ENCODE assay signal across 8 cellular contexts in the genomic region with DNA sequence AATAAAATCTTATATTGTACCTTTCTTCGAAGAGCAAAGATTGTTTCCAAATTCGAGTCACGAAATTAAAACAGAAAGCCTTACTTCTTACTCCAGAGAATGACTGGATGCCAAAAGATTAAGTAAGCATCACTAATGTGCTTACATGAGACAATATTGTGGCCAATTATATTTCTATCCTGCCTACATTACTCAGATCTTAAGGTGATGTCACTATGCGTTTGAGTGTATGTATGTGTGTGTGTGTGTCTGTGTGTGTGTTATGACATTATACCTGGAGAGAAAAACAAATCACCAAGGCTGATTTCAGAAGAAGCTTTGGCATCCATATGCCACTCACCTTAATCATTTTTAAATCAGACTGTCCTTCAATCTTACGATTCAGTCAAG.
DNase-seq lines count a peak whose midpoint lies in the region; ATAC-seq and TF ChIP-seq lines count a peak whose summit lies in the region.

No MANE protein-coding gene starts in this region.

- H3K36me3 Mint-ChIP-seq in MCF 10A (ENCODE audit: insufficient read depth, unreplicated experiment), result no peaks in the 10 kb centered on the region
- H3K36me3 Mint-ChIP-seq in activated naive CD8-positive, alpha-beta T cell treated with anti-CD3 and anti-CD28 coated beads, Interleukin-2, amount 10 ng/mL, durations not matched to agents 7 days and 5 days, result peaks cover 2% of the 10 kb centered on the region

- no peak overlapping the region for H3K9ac ChIP-seq in skeletal muscle satellite cell (ENCODE audit: low read depth, low read length)

- no TSS peak for BruUV-seq in MCF 10A (replicated peaks; lab: Mats Ljungman, UMichigan)

- H3K9me3 Mint-ChIP-seq in MCF 10A (ENCODE audit: unreplicated experiment), result no peaks in the 10 kb centered on the region
- peaks cover 2% of the 10 kb centered on the region for H3K9me3 Mint-ChIP-seq in activated naive CD8-positive, alpha-beta T cell treated with anti-CD3 and anti-CD28 coated beads, Interleukin-2, amount 10 ng/mL, durations not matched to agents 7 days and 5 days

- H3K4me1 Mint-ChIP-seq in MCF 10A (ENCODE audit: insufficient read depth, unreplicated experiment), result peaks cover 18% of the 10 kb centered on the region
- H3K4me1 Mint-ChIP-seq in activated naive CD8-positive, alpha-beta T cell treated with anti-CD3 and anti-CD28 coated beads, Interleukin-2, amount 10 ng/mL, durations not matched to agents 7 days and 5 days, result peaks cover 16% of the 10 kb centered on the region

- intact Hi-C loops in MCF 10A (cut with micrococcal nuclease), result loop anchor here (10.0 kb wide), 1 partner anchor 199 kb away; no protein-coding TSS in a partner anchor
- intact Hi-C loops in breast epithelium (cut with DNase I; ENCODE audit: low total_unique reads), result no loop called here
- intact Hi-C loops in left colon (cut with DNase I, micrococcal nuclease), result no loop called here

- no peak overlapping the region for H3K4me3 Mint-ChIP-seq in MCF 10A (ENCODE audit: unreplicated experiment)
- H3K4me3 Mint-ChIP-seq in activated naive CD8-positive, alpha-beta T cell treated with anti-CD3 and anti-CD28 coated beads, Interleukin-2, amount 10 ng/mL, durations not matched to agents 7 days and 5 days, result peak overlapping the region; percentile 48

- no peaks in the 10 kb centered on the region for H3K36me3 ChIP-seq in breast epithelium
- no peaks in the 10 kb centered on the region for H3K36me3 ChIP-seq in skeletal muscle satellite cell (ENCODE audit: insufficient read depth, low read length)

- H3K27ac Mint-ChIP-seq in MCF 10A (ENCODE audit: low read depth, unreplicated experiment), result peak overlapping the region; percentile 77
- peak overlapping the region; percentile 86 for H3K27ac Mint-ChIP-seq in activated naive CD8-positive, alpha-beta T cell treated with anti-CD3 and anti-CD28 coated beads, Interleukin-2, amount 10 ng/mL, durations not matched to agents 7 days and 5 days

- DNase-seq in MCF 10A (ENCODE audit: unreplicated experiment) (peak; percentile 65), breast epithelium (ENCODE audit: low spot score in 2 of 2) (no peak), HS-27A (ENCODE audit: low read depth) (peak; percentile 1), UCSD-AML1 (lab: John Stamatoyannopoulos, UW; ENCODE audit: unreplicated experiment) (no peak), left colon (no peak)
- DNase-seq in activated naive CD8-positive, alpha-beta T cell treated with anti-CD3 and anti-CD28 coated beads, Interleukin-2, amount 10 ng/mL, durations not matched to agents 7 days and 5 days, result no peak

- H3K27me3 ChIP-seq in breast epithelium (no peaks in the 10 kb centered on the region), skeletal muscle satellite cell (ENCODE audit: control insufficient read depth, insufficient read depth, low read length) (no peaks in the 10 kb centered on the region)

- H3K9me3 ChIP-seq in breast epithelium (no peaks in the 10 kb centered on the region), skeletal muscle satellite cell (replicated peaks; ENCODE audit: low read length) (no peaks in the 10 kb centered on the region)

- H3K4me3 ChIP-seq in breast epithelium, result no peak overlapping the region
- no peak overlapping the region for H3K4me3 ChIP-seq in skeletal muscle satellite cell (ENCODE audit: low read length)

- no peak for TF ChIP-seq POLR2A in breast epithelium (IDR thresholded peaks at IDR 0.05)

- no peak overlapping the region for H3K27ac ChIP-seq in breast epithelium

- peak; percentile 28 for ATAC-seq in activated naive CD8-positive, alpha-beta T cell treated with anti-CD3 and anti-CD28 coated beads, Interleukin-2, amount 10 ng/mL, durations not matched to agents 7 days and 5 days (ENCODE audit: low read depth)
- ATAC-seq in left colon, result no peak
- no peak for ATAC-seq in HG02623 (IDR thresholded peaks at IDR 0.05; ENCODE audit: unreplicated experiment)

- H3K4me2 ChIP-seq in skeletal muscle satellite cell (ENCODE audit: low read length), result peak overlapping the region; percentile 13

- TF ChIP-seq CTCF in MCF 10A (IDR thresholded peaks at IDR 0.05; ENCODE audit: unreplicated experiment) (no peak), breast epithelium (IDR thresholded peaks at IDR 0.05) (no peak)

- H3K27me3 Mint-ChIP-seq in MCF 10A (ENCODE audit: insufficient read depth, unreplicated experiment), result no peaks in the 10 kb centered on the region
- no peaks in the 10 kb centered on the region for H3K27me3 Mint-ChIP-seq in activated naive CD8-positive, alpha-beta T cell treated with anti-CD3 and anti-CD28 coated beads, Interleukin-2, amount 10 ng/mL, durations not matched to agents 7 days and 5 days

- POLR2A ChIA-PET in MCF 10A (lab: Yijun Ruan, JAX), result interaction anchor here (0.6 to 1.4 kb wide), 3 partner anchors 45 to 1248 kb away, joined by 3 to 5 read pairs (median 3); no protein-coding TSS in a partner anchor
- POLR2A ChIA-PET in activated naive CD8-positive, alpha-beta T cell treated with anti-CD3 and anti-CD28 coated beads, Interleukin-2, amount 10 ng/mL, durations not matched to agents 7 days and 5 days (lab: Charles Lee), result no interaction called here

- CTCF ChIA-PET in MCF 10A (lab: Yijun Ruan, JAX), result no interaction called here

- H3K4me1 ChIP-seq in breast epithelium, result no peaks in the 10 kb centered on the region
- H3K4me1 ChIP-seq in skeletal muscle satellite cell (ENCODE audit: control insufficient read depth, insufficient read depth, low read length), result peaks cover 16% of the 10 kb centered on the region

Comparison
In these comparisons a context has a peak if more than half of its experiments do, and no peak if none do; other contexts are left out.
1. DNase-seq: peak in MCF 10A (single experiment) and HS-27A (single experiment); none in breast epithelium (0 of 2), activated naive CD8-positive, alpha-beta T cell treated with anti-CD3 and anti-CD28 coated beads, Interleukin-2, amount 10 ng/mL, durations not matched to agents 7 days and 5 days (single experiment), UCSD-AML1 (single experiment) and left colon (0 of 2).